8 cellular contexts compared by ENCODE assay signal in genomic region chr7:103148994-103149807, GRCh38. TPM values are rescaled to one million over a fixed set of nuclear protein-coding genes. Genes with fewer than 3 reads are reported as not detected.
DNase-seq lines count a peak whose midpoint lies in the region; ATAC-seq, FAIRE-seq and TF ChIP-seq lines count a peak whose summit lies in the region.

NAPEPLD (minus strand) TSS chr7:103149099; CDS start chr7:103128776, 20,323 bp downstream.

- peak; percentile 86 for ATAC-seq in GM21381 (IDR thresholded peaks at IDR 0.05; ENCODE audit: unreplicated experiment)

- POLR2A ChIA-PET in endothelial cell of umbilical vein (lab: Charles Lee), result no interaction called here

- no TSS peak for BruUV-seq in Calu3 (replicated peaks; lab: Mats Ljungman, UMichigan)
- BruUV-seq in endothelial cell of umbilical vein (replicated peaks; lab: Mats Ljungman, UMichigan), result no TSS peak

- H3K27me3 Mint-ChIP-seq in Calu3 (ENCODE audit: unreplicated experiment), result no peaks in the 10 kb centered on the region

- peak within 1 kb of the TSS; percentile 78 for H3K4me3 Mint-ChIP-seq in Calu3 (ENCODE audit: low read depth, unreplicated experiment)

- CTCF ChIA-PET in Calu3 (lab: Charles Lee) (no interaction called here), endothelial cell of umbilical vein (lab: Charles Lee) (interaction anchor here (1.2 kb wide), 1 partner anchor 74 kb away, joined by 5 read pairs; the partner anchor contains the start of genes ARMC10 and FBXL13)

- H3K36me3 ChIP-seq in NT2/D1 (ENCODE audit: insufficient read depth, insufficient read length, low read length) (no peaks in the 10 kb centered on the region), endothelial cell of umbilical vein (ENCODE audit: control insufficient read depth in 2 of 2, extremely low read depth in 1 of 2, insufficient read depth in 2 of 2, low read length in 2 of 2) (no peaks in the 10 kb centered on the region)

- H3K4me1 Mint-ChIP-seq in Calu3 (ENCODE audit: low read depth, unreplicated experiment), result peaks cover 26% of the 10 kb centered on the region

- peak within 1 kb of the TSS; percentile 70 for H3K27ac ChIP-seq in endothelial cell of umbilical vein (ENCODE audit: insufficient read depth, low read depth, low read length)

- H3K4me3 ChIP-seq in NT2/D1 (ENCODE audit: insufficient read length, low read depth) (peak within 1 kb of the TSS; percentile 73), endothelial cell of umbilical vein (replicated peaks in 1 of 3; ENCODE audit: insufficient read depth in 1 of 3, low read depth in 1 of 3, low read length in 3 of 3) (peak within 1 kb of the TSS; percentile 67 to 95 (median 94)), mononuclear cell (ENCODE audit: low read length) (peak within 1 kb of the TSS; percentile 96)

- no peak for TF ChIP-seq CTCF in Calu3 (IDR thresholded peaks at IDR 0.05; ENCODE audit: unreplicated experiment)
- TF ChIP-seq CTCF in endothelial cell of umbilical vein (IDR thresholded peaks at IDR 0.05; ENCODE audit: extremely low read depth in 1 of 2, insufficient read depth in 1 of 2, low read depth in 1 of 2, low read length in 2 of 2), result no peak

- peaks cover 31% of the 10 kb centered on the region for H3K79me2 ChIP-seq in endothelial cell of umbilical vein (ENCODE audit: control insufficient read depth, insufficient read depth, low read length)

- dilution Hi-C loops in endothelial cell of umbilical vein (cut with MboI; ENCODE audit: extremely low pct_ligation_motif_present, low sequenced_read_pairs), result no loop called here

- H3K36me3 Mint-ChIP-seq in Calu3 (ENCODE audit: insufficient read depth, unreplicated experiment), result peaks cover 68% of the 10 kb centered on the region

- H3K27me3 ChIP-seq in NT2/D1 (ENCODE audit: insufficient read depth, insufficient read length) (no peaks in the 10 kb centered on the region), endothelial cell of umbilical vein (ENCODE audit: control insufficient read depth in 2 of 2, insufficient read depth in 2 of 2, low read length in 2 of 2) (no peaks in the 10 kb centered on the region), mononuclear cell (ENCODE audit: insufficient read depth, low read length) (no peaks in the 10 kb centered on the region)

- intact Hi-C loops in Calu3 (cut with micrococcal nuclease; ENCODE audit: unreplicated experiment), result loop anchor here (5.0 kb wide), 2 partner anchors 37 to 72 kb away; partner anchors contain the start of gene ARMC10
- intact Hi-C loops in endothelial cell of umbilical vein (cut with micrococcal nuclease), result loop anchor here (1.0 to 2.0 kb wide), 2 partner anchors 75 to 400 kb away; partner anchors contain the start of genes FAM185A and FBXL13

- H3K9me3 ChIP-seq in NT2/D1 (ENCODE audit: insufficient read depth, low read length), result no peaks in the 10 kb centered on the region
- H3K9me3 ChIP-seq in endothelial cell of umbilical vein (replicated peaks; ENCODE audit: control insufficient read depth, insufficient read depth, low read length), result no peaks in the 10 kb centered on the region
- H3K9me3 ChIP-seq in mononuclear cell (ENCODE audit: low read depth, low read length), result no peaks in the 10 kb centered on the region

- H2AFZ ChIP-seq in endothelial cell of umbilical vein (ENCODE audit: low read depth, low read length), result peak within 1 kb of the TSS; percentile 89

- peak within 1 kb of the TSS; percentile 76 for H3K9ac ChIP-seq in NT2/D1 (ENCODE audit: insufficient read length, low read depth)
- peak within 1 kb of the TSS; percentile 88 for H3K9ac ChIP-seq in endothelial cell of umbilical vein (replicated peaks; ENCODE audit: extremely low read depth, insufficient read depth, low read length)

- peak within 1 kb of the TSS; percentile 78 for H3K27ac Mint-ChIP-seq in Calu3 (ENCODE audit: unreplicated experiment)

- H3K9me3 Mint-ChIP-seq in Calu3 (ENCODE audit: low read depth, unreplicated experiment), result no peaks in the 10 kb centered on the region

- H3K4me2 ChIP-seq in endothelial cell of umbilical vein (ENCODE audit: insufficient read depth, low read length), result peak within 1 kb of the TSS; percentile 95

- no peaks in the 10 kb centered on the region for H4K20me1 ChIP-seq in endothelial cell of umbilical vein (replicated peaks; ENCODE audit: control insufficient read depth, extremely low read depth, insufficient read depth, low read length)

- peak; percentile 74 for TF ChIP-seq POLR2A in endothelial cell of umbilical vein (IDR thresholded peaks at IDR 0.05; ENCODE audit: low read depth, low read length)

- peak; percentile 71 for DNase-seq in Calu3
- DNase-seq in HTR-8/SVneo (ENCODE audit: insufficient read length, low spot score), result peak; percentile 69
- peak; percentile 57 for DNase-seq in NT2/D1 (ENCODE audit: low read depth, low spot score)
- peak; percentile 85 for DNase-seq in activated CD8-positive, alpha-beta memory T cell treated with anti-CD3 and anti-CD28 coated beads, Interleukin-2, amount 50 U/mL, for 48 hours
- peak; percentile 90 for DNase-seq in endothelial cell of umbilical vein (ENCODE audit: low read depth, low spot score)
- DNase-seq in stimulated activated CD8-positive, alpha-beta memory T cell treated with anti-CD3 and anti-CD28 coated beads, Interleukin-2, amount 100 ng/mL, for 1 hour (ENCODE audit: low read depth in 2 of 2), result peak; percentile 35 to 44

- H3K4me1 ChIP-seq in NT2/D1 (ENCODE audit: insufficient read depth, insufficient read length) (no peaks in the 10 kb centered on the region), endothelial cell of umbilical vein (ENCODE audit: control insufficient read depth, extremely low read depth, insufficient read depth, low read length) (peaks cover 10% of the 10 kb centered on the region), mononuclear cell (ENCODE audit: insufficient read depth, low read length) (peaks cover 19% of the 10 kb centered on the region)

- FAIRE-seq in HTR-8/SVneo (lab: Jason Lieb, UNC) (no peak), endothelial cell of umbilical vein (lab: Jason Lieb, UNC) (peak; percentile 69)

- no peaks in the 10 kb centered on the region for H3K9me1 ChIP-seq in endothelial cell of umbilical vein (replicated peaks; ENCODE audit: control insufficient read depth, extremely low read depth, insufficient read depth, low read length)

TF ChIP-seq in endothelial cell of umbilical vein, 7 proteins besides CTCF, POLR2A, EP300 and RAD21:
- TF ChIP-seq POLR2AphosphoS5 (IDR thresholded peaks at IDR 0.05; ENCODE audit: insufficient read depth, low read depth, low read length), result peak; percentile 86
- TF ChIP-seq, protein P1, sequence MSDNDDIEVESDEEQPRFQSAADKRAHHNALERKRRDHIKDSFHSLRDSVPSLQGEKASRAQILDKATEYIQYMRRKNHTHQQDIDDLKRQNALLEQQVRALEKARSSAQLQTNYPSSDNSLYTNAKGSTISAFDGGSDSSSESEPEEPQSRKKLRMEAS (IDR thresholded peaks at IDR 0.05; ENCODE audit: insufficient read depth, insufficient read length), result no peak
- TF ChIP-seq MYC (IDR thresholded peaks at IDR 0.05; ENCODE audit: low read depth, low read length), result peak; percentile 16

RNA-seq across cellular contexts. Expression of gene NAPEPLD, which starts in this region (rescaled TPM):
- total RNA-seq in Calu3 (2022), result 25.9 and 28.6 TPM in 2 replicates
- 6.6 and 6.7 TPM in 2 replicates for total RNA-seq in endothelial cell of umbilical vein
- 1.5 and 2.6 TPM in 2 replicates for polyA plus RNA-seq in endothelial cell of umbilical vein
- polyA plus RNA-seq in endothelial cell of umbilical vein (2011; cell fraction: cytosol; rRNA removed), result 1.8 and 1.9 TPM in 2 replicates
- polyA plus RNA-seq in endothelial cell of umbilical vein (2011; cell fraction: nucleus; rRNA removed), result 6.3 and 10.5 TPM in 2 replicates
- 4.3 and 6.8 TPM in 2 replicates for polyA plus RNA-seq in endothelial cell of umbilical vein (2012)
- 5.8 and 7.3 TPM in 2 replicates for polyA minus RNA-seq in endothelial cell of umbilical vein
- polyA minus RNA-seq in endothelial cell of umbilical vein (2011; cell fraction: cytosol; rRNA and poly(A)+ RNA removed), result 3.5 TPM
- polyA minus RNA-seq in endothelial cell of umbilical vein (2011; cell fraction: nucleus; rRNA and poly(A)+ RNA removed), result 9.7 and 15.1 TPM in 2 replicates
- total RNA-seq in mononuclear cell, result 2.1 TPM

Comparison
In these comparisons a context has a peak if more than half of its experiments do, and no peak if none do; other contexts are left out.
1. Peak in every context shown above with its lines: DNase-seq, ATAC-seq, H3K4me3 ChIP-seq and H3K27ac ChIP-seq.
2. DNase-seq: peak in every context shown above with its lines; median percentile 90 in endothelial cell of umbilical vein; 85 in activated CD8-positive, alpha-beta memory T cell treated with anti-CD3 and anti-CD28 coated beads, Interleukin-2, amount 50 U/mL, for 48 hours; 71 in Calu3; 69 in HTR-8/SVneo; 57 in NT2/D1; 40 in stimulated activated CD8-positive, alpha-beta memory T cell treated with anti-CD3 and anti-CD28 coated beads, Interleukin-2, amount 100 ng/mL, for 1 hour.